ENCODE assay signal across 26 cellular contexts in the genomic region with DNA sequence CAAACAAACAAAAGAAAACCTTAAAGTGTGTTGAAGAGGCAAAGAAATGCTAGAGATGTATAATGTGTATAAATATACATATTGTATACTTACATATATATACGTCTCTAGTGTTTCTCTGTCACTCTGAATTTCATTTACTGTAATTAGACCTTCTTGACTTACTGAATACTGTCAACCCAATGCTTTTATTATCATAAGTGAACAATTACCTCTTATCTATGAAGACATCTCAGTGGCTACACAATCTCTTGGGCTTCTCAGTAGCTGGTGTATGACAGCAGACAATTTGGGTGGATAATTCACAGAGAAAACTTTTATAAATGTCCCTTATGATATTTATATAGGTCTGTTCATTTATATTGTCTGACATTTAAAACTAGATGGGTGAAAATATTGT.
"Had no signal": no experiment of that assay in that cellular context is flagged by ENCODE, and none has a peak within 500 bp of the region (broad histone marks: within the 10 kb centered on the region; RNA-seq: fewer than 3 reads in every experiment).

No MANE protein-coding gene starts in this region.

- H3K27me3 ChIP-seq: stomach, suprapubic skin, testis, thyroid gland, tibial artery, tibial nerve, transverse colon, upper lobe of left lung, upper lobe of right lung, uterus, vagina had no signal

- H3K4me1 ChIP-seq: stomach, suprapubic skin, testis, thyroid gland, tibial artery, tibial nerve, transverse colon, upper lobe of left lung, upper lobe of right lung, uterus, vagina had no signal

- ATAC-seq: stimulated activated effector memory CD8-positive, alpha-beta T cell treated with anti-CD3 and anti-CD28 coated beads, Interleukin-12 subunit alpha, Interleukin-12 subunit beta, amount 100 ng/mL, for 72 hours; stimulated activated memory B cell treated with anti-CD40 and anti-IgM and Interleukin-4, amounts not matched to agents 10 μg/mL and 1 μg/mL and 100 μg/mL, for 72 hours; stimulated activated naive B cell treated with anti-CD40 and anti-IgM and Interleukin-4, amounts not matched to agents 10 μg/mL and 1 μg/mL and 100 μg/mL, for 72 hours; stimulated activated naive CD8-positive, alpha-beta T cell treated with anti-CD3 and anti-CD28 coated beads, Interleukin-15, amount 100 ng/mL, for 72 hours; stimulated activated naive CD8-positive, alpha-beta T cell treated with anti-CD3 and anti-CD28 coated beads, Interleukin-15, Interleukin-2, amounts not matched to agents 100 U/mL and 50 U/mL, for 24 hours; upper lobe of right lung had no signal

- H3K4me3 ChIP-seq: stomach, suprapubic skin, testis, thoracic aorta, thyroid gland, tibial artery, tibial nerve, transverse colon, upper lobe of left lung, upper lobe of right lung, uterus, vagina had no signal

- H3K9me3 ChIP-seq: stomach, suprapubic skin, testis, thoracic aorta, thyroid gland, tibial artery, tibial nerve, transverse colon, upper lobe of left lung, upper lobe of right lung, uterus, vagina had no signal

- H3K36me3 ChIP-seq: stomach, suprapubic skin, thoracic aorta, thyroid gland, tibial artery, tibial nerve, transverse colon, upper lobe of left lung, upper lobe of right lung, uterus, vagina had no signal

- H3K27ac ChIP-seq: stomach, suprapubic skin, testis, thoracic aorta, thyroid gland, tibial artery, tibial nerve, transverse colon, upper lobe of left lung, upper lobe of right lung, uterus, vagina had no signal

- DNase-seq: stimulated activated CD4-positive, alpha-beta T cell treated with anti-CD3 and anti-CD28 coated beads, Interleukin-2, amount 100 ng/mL, for 48 hours; stimulated activated CD4-positive, alpha-beta T cell treated with anti-CD3 and anti-CD28 coated beads, Interleukin-4, amount 100 ng/mL, for 1 hour; stimulated activated CD4-positive, alpha-beta T cell treated with anti-CD3 and anti-CD28 coated beads, Interleukin-4, amount 100 ng/mL, for 24 hours; stimulated activated CD4-positive, alpha-beta T cell treated with anti-CD3 and anti-CD28 coated beads, Interleukin-4, amount 100 ng/mL, for 4 hours; stimulated activated CD8-positive, alpha-beta memory T cell treated with anti-CD3 and anti-CD28 coated beads, Interleukin-4, amount 100 ng/mL, for 48 hours; stimulated activated naive B cell treated with anti-CD40 and anti-IgM and Interleukin-4, amounts not matched to agents 10 μg/mL and 1 μg/mL and 100 μg/mL, for 72 hours; stimulated activated naive CD4-positive, alpha-beta T cell; stimulated activated naive CD4-positive, alpha-beta T cell treated with Interleukin-2 at 50 U/mL for 16 hours; stimulated activated naive CD8-positive, alpha-beta T cell treated with anti-CD3 and anti-CD28 coated beads, Interleukin-15, amount 100 ng/mL, for 72 hours; stimulated activated naive CD8-positive, alpha-beta T cell treated with anti-CD3 and anti-CD28 coated beads, Interleukin-15, Interleukin-2, amounts not matched to agents 100 U/mL and 50 U/mL, for 24 hours; stomach; substantia nigra; testis; thyroid gland; tibial artery; transverse colon; trophoblast cell; upper lobe of left lung; upper lobe of right lung; uterus had no signal
